Comparison of ENCODE assay signal across 1 cellular context in the genomic region with DNA sequence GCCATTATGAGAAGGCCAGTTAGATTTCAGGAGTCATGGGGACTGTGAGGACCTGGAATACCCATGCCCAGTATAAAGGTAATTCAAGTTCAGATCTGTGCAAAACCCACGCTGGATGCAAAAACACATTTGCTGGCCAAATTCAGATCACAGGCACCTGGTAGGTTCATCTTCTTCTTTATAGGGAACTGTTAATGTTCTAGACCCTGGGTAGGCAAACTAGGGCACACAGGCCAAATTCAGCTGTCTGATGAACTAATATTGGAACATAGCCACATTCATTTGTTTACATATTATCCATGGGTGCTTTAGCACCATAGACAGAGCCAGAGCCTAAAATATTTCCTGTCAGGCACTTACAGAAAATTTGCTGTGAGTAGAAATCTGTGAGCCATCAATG.
TF ChIP-seq lines count a peak whose summit lies in the region.

No MANE protein-coding gene starts in this region.

TF ChIP-seq in HEK293, 187 proteins besides CTCF, POLR2A, EP300 and RAD21 (continued from another document):
- peak; percentile 89 for TF ChIP-seq REST (tag by site-specific recombination; IDR thresholded peaks at IDR 0.05)
- TF ChIP-seq ZNF585B (tag by site-specific recombination; IDR thresholded peaks at IDR 0.05), result no peak
- no peak for TF ChIP-seq ZNF785 (tag by site-specific recombination; IDR thresholded peaks at IDR 0.05)
- TF ChIP-seq TCF7L2 (IDR thresholded peaks at IDR 0.05; ENCODE audit: borderline replicate concordance, low read depth, low read length), result no peak
- TF ChIP-seq GLIS1 (tag by site-specific recombination; IDR thresholded peaks at IDR 0.05), result no peak
- TF ChIP-seq KLF7 (tag by site-specific recombination; IDR thresholded peaks at IDR 0.05; ENCODE audit: borderline replicate concordance), result no peak
- no peak for TF ChIP-seq RBAK (tag by site-specific recombination; IDR thresholded peaks at IDR 0.05)
- no peak for TF ChIP-seq ZNF560 (tag by site-specific recombination; IDR thresholded peaks at IDR 0.05; ENCODE audit: borderline replicate concordance)
- TF ChIP-seq ZBTB20 (tag by site-specific recombination; IDR thresholded peaks at IDR 0.05), result 0 out of 2 replicates have a peak, but pooled peaks have one; percentile 10
- TF ChIP-seq ZNF791 (tag by site-specific recombination; IDR thresholded peaks at IDR 0.05), result no peak
- no peak for TF ChIP-seq HOXC10 (CRISPR knock-in tag; IDR thresholded peaks at IDR 0.05)
- no peak for TF ChIP-seq BCL11B (tag by site-specific recombination; IDR thresholded peaks at IDR 0.05; ENCODE audit: low read depth)
- TF ChIP-seq ZNF529 (tag by site-specific recombination; IDR thresholded peaks at IDR 0.05; ENCODE audit: insufficient replicate concordance), result no peak
- TF ChIP-seq, protein P1, sequence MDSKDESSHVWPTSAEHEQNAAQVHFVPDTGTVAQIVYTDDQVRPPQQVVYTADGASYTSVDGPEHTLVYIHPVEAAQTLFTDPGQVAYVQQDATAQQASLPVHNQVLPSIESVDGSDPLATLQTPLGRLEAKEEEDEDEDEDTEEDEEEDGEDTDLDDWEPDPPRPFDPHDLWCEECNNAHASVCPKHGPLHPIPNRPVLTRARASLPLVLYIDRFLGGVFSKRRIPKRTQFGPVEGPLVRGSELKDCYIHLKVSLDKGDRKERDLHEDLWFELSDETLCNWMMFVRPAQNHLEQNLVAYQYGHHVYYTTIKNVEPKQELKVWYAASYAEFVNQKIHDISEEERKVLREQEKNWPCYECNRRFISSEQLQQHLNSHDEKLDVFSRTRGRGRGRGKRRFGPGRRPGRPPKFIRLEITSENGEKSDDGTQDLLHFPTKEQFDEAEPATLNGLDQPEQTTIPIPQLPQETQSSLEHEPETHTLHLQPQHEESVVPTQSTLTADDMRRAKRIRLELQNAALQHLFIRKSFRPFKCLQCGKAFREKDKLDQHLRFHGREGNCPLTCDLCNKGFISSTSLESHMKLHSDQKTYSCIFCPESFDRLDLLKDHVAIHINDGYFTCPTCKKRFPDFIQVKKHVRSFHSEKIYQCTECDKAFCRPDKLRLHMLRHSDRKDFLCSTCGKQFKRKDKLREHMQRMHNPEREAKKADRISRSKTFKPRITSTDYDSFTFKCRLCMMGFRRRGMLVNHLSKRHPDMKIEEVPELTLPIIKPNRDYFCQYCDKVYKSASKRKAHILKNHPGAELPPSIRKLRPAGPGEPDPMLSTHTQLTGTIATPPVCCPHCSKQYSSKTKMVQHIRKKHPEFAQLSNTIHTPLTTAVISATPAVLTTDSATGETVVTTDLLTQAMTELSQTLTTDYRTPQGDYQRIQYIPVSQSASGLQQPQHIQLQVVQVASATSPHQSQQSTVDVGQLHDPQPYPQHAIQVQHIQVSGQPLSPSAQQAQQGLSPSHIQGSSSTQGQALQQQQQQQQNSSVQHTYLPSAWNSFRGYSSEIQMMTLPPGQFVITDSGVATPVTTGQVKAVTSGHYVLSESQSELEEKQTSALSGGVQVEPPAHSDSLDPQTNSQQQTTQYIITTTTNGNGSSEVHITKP (tag by site-specific recombination; IDR thresholded peaks at IDR 0.05), result no peak
- no peak for TF ChIP-seq ZNF510 (tag by site-specific recombination; IDR thresholded peaks at IDR 0.05; ENCODE audit: insufficient replicate concordance)
- TF ChIP-seq ZFP69B (tag by site-specific recombination; IDR thresholded peaks at IDR 0.05), result no peak
- no peak for TF ChIP-seq GLI4 (tag by site-specific recombination; IDR thresholded peaks at IDR 0.05)
- TF ChIP-seq ZNF548 (tag by site-specific recombination; IDR thresholded peaks at IDR 0.05), result no peak
TF ChIP-seq in HEK293: peak in this region for 3.
